In the genomic region with DNA sequence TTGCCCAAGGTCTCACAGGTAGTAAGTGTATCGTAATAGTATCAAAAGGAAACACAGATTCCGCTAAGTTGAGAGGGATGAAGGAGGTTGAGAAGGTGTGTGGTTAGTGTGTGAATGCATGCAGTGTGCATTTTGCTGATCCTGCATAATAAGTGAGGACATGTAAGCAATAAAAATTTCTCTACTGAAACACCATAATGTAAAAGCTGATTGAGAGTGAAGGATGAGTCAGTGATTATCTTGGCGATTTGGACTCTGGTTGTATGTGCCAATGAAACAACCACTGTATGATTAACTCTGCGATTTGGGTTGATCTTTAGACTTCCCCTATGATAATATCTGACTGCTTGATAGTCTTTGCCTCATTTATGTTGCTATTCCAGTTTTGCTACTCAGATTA, we compare ENCODE assay signal across 13 cellular contexts.
DNase-seq lines count a peak whose midpoint lies in the region; FAIRE-seq and TF ChIP-seq lines count a peak whose summit lies in the region.
"Had no signal": no experiment of that assay in that cellular context is flagged by ENCODE, and none has a peak within 500 bp of the region (broad histone marks: within the 10 kb centered on the region; RNA-seq: fewer than 3 reads in every experiment).

No MANE protein-coding gene starts in this region.

- no peak for TF ChIP-seq POLR2A in H54 (IDR thresholded peaks at IDR 0.05; ENCODE audit: low read depth, low read length)

- DNase-seq in AG08396 (ENCODE audit: low spot score): peak; percentile 21
- DNase-seq in H54 (ENCODE audit: insufficient read length, low spot score): no peak
- DNase-seq in amniotic epithelial cell (ENCODE audit: low read depth): peak; percentile 24
- peak; percentile 66 for DNase-seq in iris pigment epithelial cell (ENCODE audit: low read depth)
- no peak for DNase-seq in hippocampal formation (lab: John Stamatoyannopoulos, UW)
- DNase-seq in DMS 273 (lab: John Stamatoyannopoulos, UW; ENCODE audit: unreplicated experiment): no peak
- DNase-seq in SIG-M5 (lab: John Stamatoyannopoulos, UW): no peak
- no peak for DNase-seq in substantia nigra (lab: John Stamatoyannopoulos, UW)
- DNase-seq: activated CD4-positive, alpha-beta T cell treated with anti-CD3 and anti-CD28 coated beads for 1 hour; activated naive CD4-positive, alpha-beta T cell treated with anti-CD3 and anti-CD28 coated beads for 36 hours; NCI-H1694 treated with DMSO at 0.1 percent for 48 hours had no signal

- peak; percentile 78 for FAIRE-seq in H54 (lab: Jason Lieb, UNC)
- FAIRE-seq: G401.6 had no signal

- H3K27ac ChIP-seq in substantia nigra (ENCODE audit: low read depth, low read length, poor library complexity, severe bottlenecking): no peak overlapping the region
- H3K27ac ChIP-seq: BLaER1 had no signal

Comparison
In these comparisons a context has a peak if more than half of its experiments do, and no peak if none do; other contexts are left out.
1. DNase-seq: peak in AG08396 (single experiment), amniotic epithelial cell (single experiment) and iris pigment epithelial cell (single experiment); none in H54 (single experiment), hippocampal formation (0 of 2), DMS 273 (single experiment), SIG-M5 (single experiment) and substantia nigra (0 of 49).